9 cellular contexts compared by ENCODE assay signal in the genomic region with DNA sequence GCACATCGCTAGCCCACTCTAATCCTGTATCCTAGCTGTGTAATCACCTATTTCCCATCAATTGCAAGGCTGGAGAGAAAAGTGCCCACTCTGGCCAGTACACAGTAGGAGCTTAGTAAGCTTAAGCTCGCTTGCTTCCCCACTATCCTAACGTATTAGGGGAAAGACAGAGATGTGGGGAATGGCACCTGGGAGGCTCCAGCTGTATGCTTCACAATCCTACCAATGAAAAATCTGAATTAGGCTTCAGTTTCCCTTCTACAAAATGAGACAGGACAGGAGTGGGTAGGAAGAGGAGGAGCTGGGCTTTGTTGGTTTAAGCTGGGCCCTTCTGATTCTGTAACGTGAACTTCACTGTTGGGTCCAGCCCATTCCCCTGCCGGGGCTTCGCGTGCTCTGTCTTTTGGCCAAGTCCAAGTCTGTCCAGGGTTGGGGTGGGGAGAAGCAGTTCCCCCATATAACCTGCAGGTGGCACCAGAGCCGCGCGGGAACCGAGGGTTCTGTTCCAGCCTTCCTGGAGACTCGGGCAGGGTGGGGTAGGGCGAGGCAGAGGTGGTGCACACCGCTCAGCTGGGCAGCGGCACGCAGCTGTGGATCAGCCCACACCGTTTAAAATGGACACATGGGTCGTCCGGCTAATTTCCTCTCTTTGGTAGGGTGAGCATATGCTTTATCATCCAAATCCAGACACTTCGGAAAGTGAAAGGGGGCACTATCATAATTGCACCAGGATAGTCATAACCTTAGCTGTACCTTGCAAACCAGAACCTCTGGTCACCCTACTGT.
DNase-seq lines count a peak whose midpoint lies in the region; ATAC-seq, FAIRE-seq and TF ChIP-seq lines count a peak whose summit lies in the region.
"Had no signal": no experiment of that assay in that cellular context is flagged by ENCODE, and none has a peak within 500 bp of the region (broad histone marks: within the 10 kb centered on the region; RNA-seq: fewer than 3 reads in every experiment).

No MANE protein-coding gene starts in this region.

- no peaks in the 10 kb centered on the region for H3K4me1 ChIP-seq in astrocyte (ENCODE audit: insufficient read depth, low read length)

- H3K9me3 ChIP-seq in astrocyte (ENCODE audit: insufficient read depth, low read depth, low read length), result no peaks in the 10 kb centered on the region

- peaks cover 20% of the 10 kb centered on the region for H3K27me3 ChIP-seq in astrocyte (ENCODE audit: insufficient read depth, low read length)

- peak overlapping the region; percentile 50 for H2AFZ ChIP-seq in astrocyte (ENCODE audit: low read depth, low read length)

- FAIRE-seq in astrocyte (lab: Jason Lieb, UNC), result no peak
- FAIRE-seq: colon had no signal

- H3K9ac ChIP-seq in astrocyte (ENCODE audit: low read length), result no peak overlapping the region

- H3K36me3 ChIP-seq in astrocyte (ENCODE audit: insufficient read depth, low read length), result no peaks in the 10 kb centered on the region

- no peak overlapping the region for H3K27ac ChIP-seq in astrocyte (ENCODE audit: low read depth, low read length)

- no peaks in the 10 kb centered on the region for H3K9me3 Mint-ChIP-seq in astrocyte (ENCODE audit: unreplicated experiment)

- in situ Hi-C loops in Caki2 (cut with HindIII; ENCODE audit: low pct_unique_long_range_greater_than_20kb, low sequenced_read_pairs), result no loop called here

- H3K4me3 Mint-ChIP-seq in astrocyte (ENCODE audit: unreplicated experiment), result no peak overlapping the region

- no peaks in the 10 kb centered on the region for H3K79me2 ChIP-seq in astrocyte (ENCODE audit: insufficient read depth, low read length)

- ATAC-seq in GM21723 (IDR thresholded peaks at IDR 0.05; ENCODE audit: unreplicated experiment) (peak; percentile 81), GM18505 (IDR thresholded peaks at IDR 0.05; ENCODE audit: unreplicated experiment) (no peak)

- DNase-seq in Caki2 (ENCODE audit: low read depth) (peak; percentile 59), NAMALWA (ENCODE audit: low spot score) (peak; percentile 81), T-helper 2 cell (peak; percentile 42 to 69 (median 62)), astrocyte (ENCODE audit: low read depth) (peak; percentile 10), hepatic stellate cell (ENCODE audit: low spot score) (peak; percentile 84), skeletal muscle cell (ENCODE audit: low read depth) (no peak)

- H3K4me2 ChIP-seq in astrocyte (ENCODE audit: low read length), result peak overlapping the region; percentile 76

- H4K20me1 ChIP-seq in astrocyte (ENCODE audit: insufficient read depth, low read length), result no peaks in the 10 kb centered on the region

- TF ChIP-seq POLR2A in GM18505 (IDR thresholded peaks at IDR 0.05; ENCODE audit: borderline replicate concordance, extremely low read depth, insufficient read depth, insufficient read length), result no peak

- H3K4me1 Mint-ChIP-seq in astrocyte (ENCODE audit: low read depth, unreplicated experiment), result no peaks in the 10 kb centered on the region

- H3K36me3 Mint-ChIP-seq in astrocyte (ENCODE audit: low read depth, unreplicated experiment), result no peaks in the 10 kb centered on the region

- peak; percentile 60 for TF ChIP-seq CTCF in astrocyte (IDR thresholded peaks at IDR 0.05; ENCODE audit: insufficient read depth, low read depth, low read length)

- no peak overlapping the region for H3K27ac Mint-ChIP-seq in astrocyte (ENCODE audit: unreplicated experiment)

- H3K4me3 ChIP-seq in astrocyte (ENCODE audit: insufficient read depth, low read depth, low read length), result no peak overlapping the region
- peak overlapping the region; percentile 16 for H3K4me3 ChIP-seq in skeletal muscle cell (ENCODE audit: low read depth, low read length)

- H3K27me3 Mint-ChIP-seq in astrocyte (ENCODE audit: low read depth, unreplicated experiment), result peaks cover 38% of the 10 kb centered on the region
